1 cellular context compared by ENCODE assay signal in the genomic region with DNA sequence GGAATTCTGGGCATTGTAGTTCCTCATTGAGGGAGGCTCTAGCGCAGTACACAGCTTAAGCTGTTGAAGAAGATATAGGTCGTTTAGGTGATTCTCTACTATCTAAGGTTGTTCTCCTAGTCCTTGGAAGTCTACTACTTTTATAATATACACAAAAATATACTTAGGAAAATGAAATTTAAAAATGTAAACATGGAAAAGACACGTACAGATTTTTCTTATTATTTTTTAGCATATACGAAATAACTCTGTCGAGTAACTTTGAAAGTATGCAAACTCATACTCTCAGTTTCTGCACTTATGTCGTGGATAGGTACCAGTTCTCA.
TF ChIP-seq lines count a peak whose summit lies in the region.

No MANE protein-coding gene starts in this region.

TF ChIP-seq in HepG2, 621 proteins besides CTCF, POLR2A, EP300 and RAD21 (continues in another document):
- 0 out of 2 replicates have a peak, but pooled peaks have one; percentile 2 for TF ChIP-seq TBX2 (CRISPR knock-in tag; IDR thresholded peaks at IDR 0.05; ENCODE audit: borderline replicate concordance)
- no peak for TF ChIP-seq ARID5B (CRISPR knock-in tag; IDR thresholded peaks at IDR 0.05)
- no peak for TF ChIP-seq ZNF775 (CRISPR knock-in tag; IDR thresholded peaks at IDR 0.05; ENCODE audit: borderline replicate concordance)
- peak; percentile 6; the same call in 1 of the 2 replicates for TF ChIP-seq ATF7-NPFF (CRISPR knock-in tag; IDR thresholded peaks at IDR 0.05; ENCODE audit: low read depth)
- no peak for TF ChIP-seq HOXD1 (CRISPR knock-in tag; IDR thresholded peaks at IDR 0.05)
- TF ChIP-seq ETS1 (CRISPR knock-in tag; IDR thresholded peaks at IDR 0.05): no peak
- no peak for TF ChIP-seq CEBPB (IDR thresholded peaks at IDR 0.05; ENCODE audit: borderline replicate concordance, low read depth, low read length)
- TF ChIP-seq ZMYM2 (CRISPR knock-in tag; IDR thresholded peaks at IDR 0.05): no peak
- TF ChIP-seq ZNF10 (CRISPR knock-in tag; IDR thresholded peaks at IDR 0.05; ENCODE audit: borderline replicate concordance, low read depth): no peak
- TF ChIP-seq JUNB (CRISPR knock-in tag; IDR thresholded peaks at IDR 0.05; ENCODE audit: borderline replicate concordance): no peak
- TF ChIP-seq HNRNPUL1 (IDR thresholded peaks at IDR 0.05; ENCODE audit: low read depth, low read length): no peak
- no peak for TF ChIP-seq ZNF446 (CRISPR knock-in tag; IDR thresholded peaks at IDR 0.05)
- TF ChIP-seq ZNF710 (CRISPR knock-in tag; IDR thresholded peaks at IDR 0.05; ENCODE audit: borderline replicate concordance): no peak
- TF ChIP-seq, protein P1, sequence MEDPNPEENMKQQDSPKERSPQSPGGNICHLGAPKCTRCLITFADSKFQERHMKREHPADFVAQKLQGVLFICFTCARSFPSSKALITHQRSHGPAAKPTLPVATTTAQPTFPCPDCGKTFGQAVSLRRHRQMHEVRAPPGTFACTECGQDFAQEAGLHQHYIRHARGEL (CRISPR knock-in tag; IDR thresholded peaks at IDR 0.05): no peak
- no peak for TF ChIP-seq MAFK (conservative IDR thresholded peaks at IDR 0.05 in 1 of 2, IDR thresholded peaks at IDR 0.05 in 1 of 2; ENCODE audit: low read length in 2 of 2)
- 0 out of 2 replicates have a peak, but pooled peaks have one; percentile 88 for TF ChIP-seq THYN1 (CRISPR knock-in tag; IDR thresholded peaks at IDR 0.05; ENCODE audit: borderline replicate concordance, low read depth)
- TF ChIP-seq ZNF292 (CRISPR knock-in tag; IDR thresholded peaks at IDR 0.05; ENCODE audit: borderline replicate concordance, low read depth): 0 out of 2 replicates have a peak, but pooled peaks have one; percentile 2
- no peak for TF ChIP-seq KAT7 (CRISPR knock-in tag; IDR thresholded peaks at IDR 0.05; ENCODE audit: borderline replicate concordance)
- TF ChIP-seq ZFX (CRISPR knock-in tag; IDR thresholded peaks at IDR 0.05; ENCODE audit: low read depth): no peak
- no peak for TF ChIP-seq TFAP4 (IDR thresholded peaks at IDR 0.05; ENCODE audit: borderline replicate concordance, low read depth)
- TF ChIP-seq, protein P2, sequence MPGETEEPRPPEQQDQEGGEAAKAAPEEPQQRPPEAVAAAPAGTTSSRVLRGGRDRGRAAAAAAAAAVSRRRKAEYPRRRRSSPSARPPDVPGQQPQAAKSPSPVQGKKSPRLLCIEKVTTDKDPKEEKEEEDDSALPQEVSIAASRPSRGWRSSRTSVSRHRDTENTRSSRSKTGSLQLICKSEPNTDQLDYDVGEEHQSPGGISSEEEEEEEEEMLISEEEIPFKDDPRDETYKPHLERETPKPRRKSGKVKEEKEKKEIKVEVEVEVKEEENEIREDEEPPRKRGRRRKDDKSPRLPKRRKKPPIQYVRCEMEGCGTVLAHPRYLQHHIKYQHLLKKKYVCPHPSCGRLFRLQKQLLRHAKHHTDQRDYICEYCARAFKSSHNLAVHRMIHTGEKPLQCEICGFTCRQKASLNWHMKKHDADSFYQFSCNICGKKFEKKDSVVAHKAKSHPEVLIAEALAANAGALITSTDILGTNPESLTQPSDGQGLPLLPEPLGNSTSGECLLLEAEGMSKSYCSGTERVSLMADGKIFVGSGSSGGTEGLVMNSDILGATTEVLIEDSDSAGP (CRISPR knock-in tag; IDR thresholded peaks at IDR 0.05; ENCODE audit: borderline replicate concordance): no peak
- no peak for TF ChIP-seq ZNF615 (CRISPR knock-in tag; IDR thresholded peaks at IDR 0.05; ENCODE audit: borderline replicate concordance)
- TF ChIP-seq ZBTB3 (CRISPR knock-in tag; IDR thresholded peaks at IDR 0.05; ENCODE audit: borderline replicate concordance, low read depth): no peak
- TF ChIP-seq ZNF597 (CRISPR knock-in tag; IDR thresholded peaks at IDR 0.05): no peak
- no peak for TF ChIP-seq ZNF207 (IDR thresholded peaks at IDR 0.05; ENCODE audit: borderline replicate concordance)
- no peak for TF ChIP-seq RNF219 (CRISPR knock-in tag; IDR thresholded peaks at IDR 0.05)
- TF ChIP-seq KLF6 (CRISPR knock-in tag; IDR thresholded peaks at IDR 0.05): peak; percentile 6; the same call in 1 of the 2 replicates
- TF ChIP-seq KLF13 (CRISPR knock-in tag; IDR thresholded peaks at IDR 0.05): no peak
- TF ChIP-seq THAP11 (CRISPR knock-in tag; IDR thresholded peaks at IDR 0.05): no peak
- no peak for TF ChIP-seq TAF15 (IDR thresholded peaks at IDR 0.05; ENCODE audit: low read depth, low read length, poor library complexity, severe bottlenecking)
- peak; percentile 99 for TF ChIP-seq ZNF160 (CRISPR knock-in tag; IDR thresholded peaks at IDR 0.05)
- no peak for TF ChIP-seq HIVEP1 (CRISPR knock-in tag; IDR thresholded peaks at IDR 0.05)
- TF ChIP-seq ZNF691 (CRISPR knock-in tag; IDR thresholded peaks at IDR 0.05; ENCODE audit: borderline replicate concordance, low read depth): no peak
- peak; percentile 4; the same call in 1 of the 2 replicates for TF ChIP-seq ZNF607 (CRISPR knock-in tag; IDR thresholded peaks at IDR 0.05; ENCODE audit: borderline replicate concordance)
- TF ChIP-seq NFIC (IDR thresholded peaks at IDR 0.05; ENCODE audit: low read length): 0 out of 2 replicates have a peak, but pooled peaks have one; percentile 10
- TF ChIP-seq SYNCRIP (IDR thresholded peaks at IDR 0.05; ENCODE audit: insufficient read depth, low read depth, low read length): no peak
- TF ChIP-seq ZBTB20 (CRISPR knock-in tag; IDR thresholded peaks at IDR 0.05; ENCODE audit: borderline replicate concordance, low read depth): no peak
- TF ChIP-seq ZSCAN30 (CRISPR knock-in tag; IDR thresholded peaks at IDR 0.05): no peak
- TF ChIP-seq SRSF9 (IDR thresholded peaks at IDR 0.05; ENCODE audit: borderline replicate concordance, insufficient read depth, low read depth, low read length, poor library complexity, severe bottlenecking): no peak
- no peak for TF ChIP-seq ZNF12 (CRISPR knock-in tag; IDR thresholded peaks at IDR 0.05)
- no peak for TF ChIP-seq TBX3 (IDR thresholded peaks at IDR 0.05; ENCODE audit: borderline replicate concordance)
- TF ChIP-seq, protein P3, sequence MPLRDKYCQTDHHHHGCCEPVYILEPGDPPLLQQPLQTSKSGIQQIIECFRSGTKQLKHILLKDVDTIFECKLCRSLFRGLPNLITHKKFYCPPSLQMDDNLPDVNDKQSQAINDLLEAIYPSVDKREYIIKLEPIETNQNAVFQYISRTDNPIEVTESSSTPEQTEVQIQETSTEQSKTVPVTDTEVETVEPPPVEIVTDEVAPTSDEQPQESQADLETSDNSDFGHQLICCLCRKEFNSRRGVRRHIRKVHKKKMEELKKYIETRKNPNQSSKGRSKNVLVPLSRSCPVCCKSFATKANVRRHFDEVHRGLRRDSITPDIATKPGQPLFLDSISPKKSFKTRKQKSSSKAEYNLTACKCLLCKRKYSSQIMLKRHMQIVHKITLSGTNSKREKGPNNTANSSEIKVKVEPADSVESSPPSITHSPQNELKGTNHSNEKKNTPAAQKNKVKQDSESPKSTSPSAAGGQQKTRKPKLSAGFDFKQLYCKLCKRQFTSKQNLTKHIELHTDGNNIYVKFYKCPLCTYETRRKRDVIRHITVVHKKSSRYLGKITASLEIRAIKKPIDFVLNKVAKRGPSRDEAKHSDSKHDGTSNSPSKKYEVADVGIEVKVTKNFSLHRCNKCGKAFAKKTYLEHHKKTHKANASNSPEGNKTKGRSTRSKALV (CRISPR knock-in tag; IDR thresholded peaks at IDR 0.05): no peak; the same call in 1 of the 2 replicates
- no peak for TF ChIP-seq ETV5 (CRISPR knock-in tag; IDR thresholded peaks at IDR 0.05; ENCODE audit: borderline replicate concordance)
- no peak for TF ChIP-seq ZNF33B (CRISPR knock-in tag; IDR thresholded peaks at IDR 0.05)
- TF ChIP-seq ZNF790 (CRISPR knock-in tag; IDR thresholded peaks at IDR 0.05; ENCODE audit: borderline replicate concordance): no peak
- TF ChIP-seq CREB1 (IDR thresholded peaks at IDR 0.05): no peak
- peak; percentile 80; the same call in 1 of the 2 replicates for TF ChIP-seq CREB1 (CRISPR knock-in tag; IDR thresholded peaks at IDR 0.05)
- no peak for TF ChIP-seq NONO (IDR thresholded peaks at IDR 0.05)
- TF ChIP-seq NONO (CRISPR knock-in tag; conservative IDR thresholded peaks at IDR 0.05): no peak
- TF ChIP-seq ZNF589 (CRISPR knock-in tag; conservative IDR thresholded peaks at IDR 0.05): no peak
